Comparison of ENCODE assay signal across 24 cellular contexts in genomic region chr17:31099051-31099450, GRCh38. TPM values are rescaled to one million over a fixed set of nuclear protein-coding genes. Genes with fewer than 3 reads are reported as not detected.
DNase-seq lines count a peak whose midpoint lies in the region; ATAC-seq, FAIRE-seq and TF ChIP-seq lines count a peak whose summit lies in the region.
"Had no signal": no experiment of that assay in that cellular context is flagged by ENCODE, and none has a peak within 500 bp of the region (broad histone marks: within the 10 kb centered on the region; RNA-seq: fewer than 3 reads in every experiment).

No MANE protein-coding gene starts in this region.

- H3K4me3 ChIP-seq in AG10803 (ENCODE audit: low read length) (no peak overlapping the region), Loucy (ENCODE audit: low read length, poor library complexity, severe bottlenecking) (no peak overlapping the region), astrocyte of the spinal cord (ENCODE audit: low read depth, low read length) (no peak overlapping the region), fibroblast of the aortic adventitia (ENCODE audit: low read depth, low read length) (no peak overlapping the region)
- H3K4me3 ChIP-seq: GM23338 had no signal

- no peak overlapping the region for H3K9ac ChIP-seq in Loucy (ENCODE audit: low read depth, low read length, poor library complexity, severe bottlenecking)
- H3K9ac ChIP-seq: KMS-11, SK-N-SH had no signal

- peak overlapping the region; percentile 54 for H3K4me2 ChIP-seq in Loucy (ENCODE audit: low read depth, low read length, poor library complexity, severe bottlenecking)
- H3K4me2 ChIP-seq: GM23338, KMS-11, SK-N-SH had no signal

- peaks cover 5% of the 10 kb centered on the region for H4K20me1 ChIP-seq in Loucy (ENCODE audit: insufficient read depth, low read length, poor library complexity, severe bottlenecking)

- in situ Hi-C loops in astrocyte of the spinal cord (cut with HindIII; ENCODE audit: low sequenced_read_pairs) = no loop called here

- no peaks in the 10 kb centered on the region for H3K9me2 ChIP-seq in Loucy (replicated peaks; ENCODE audit: low read depth, low read length)
- H3K9me2 ChIP-seq: SK-N-SH had no signal

- H3K36me3 ChIP-seq in Loucy (ENCODE audit: insufficient read depth, low read length) = no peaks in the 10 kb centered on the region
- H3K36me3 ChIP-seq: BE2C had no signal

- no peaks in the 10 kb centered on the region for H3K27me3 ChIP-seq in Loucy (ENCODE audit: insufficient read depth, low read length, poor library complexity, severe bottlenecking)
- H3K27me3 ChIP-seq: BE2C had no signal

- peaks cover 30% of the 10 kb centered on the region for H3K4me1 ChIP-seq in Loucy (ENCODE audit: insufficient read depth, low read length, poor library complexity, severe bottlenecking)
- H3K4me1 ChIP-seq: BE2C had no signal

- no peak for TF ChIP-seq POLR2A in H54 (IDR thresholded peaks at IDR 0.05; ENCODE audit: low read depth, low read length)

- H3K9me3 ChIP-seq in Loucy (ENCODE audit: insufficient read depth, low read depth, low read length) = no peaks in the 10 kb centered on the region
- H3K9me3 ChIP-seq: BE2C, SK-N-SH had no signal

- H3F3A ChIP-seq in Loucy (ENCODE audit: low read depth) = no peaks in the 10 kb centered on the region

- H2AFZ ChIP-seq in Loucy (ENCODE audit: low read length) = no peak overlapping the region
- H2AFZ ChIP-seq: GM23338 had no signal

- no peak for FAIRE-seq in H54 (lab: Jason Lieb, UNC)
- FAIRE-seq: RCC 7860 had no signal

- TF ChIP-seq CTCF in AG10803 (conservative IDR thresholded peaks at IDR 0.05; ENCODE audit: low read length) (no peak), Loucy (conservative IDR thresholded peaks at IDR 0.05; ENCODE audit: low read length) (no peak), astrocyte of the spinal cord (IDR thresholded peaks at IDR 0.05; ENCODE audit: low read depth, low read length) (no peak), fibroblast of the aortic adventitia (IDR thresholded peaks at IDR 0.05; ENCODE audit: insufficient read depth, low read length) (no peak)

- ATAC-seq in HG02759 (IDR thresholded peaks at IDR 0.05; ENCODE audit: unreplicated experiment) = no peak
- ATAC-seq: GM23338 had no signal

- peak; percentile 67 for DNase-seq in AG10803 (ENCODE audit: low read depth)
- peak; percentile 35 for DNase-seq in astrocyte of the spinal cord (ENCODE audit: low read depth, low spot score)
- DNase-seq in fibroblast of the aortic adventitia (ENCODE audit: low read depth) = peak; percentile 61
- DNase-seq in activated naive CD4-positive, alpha-beta T cell treated with Interleukin-2 at 50 U/mL for 16 hours = no peak
- no peak for DNase-seq in germinal center (ENCODE audit: low spot score)
- no peak for DNase-seq in H54 (ENCODE audit: insufficient read length, low spot score)
- DNase-seq: BE2C, DMS153, DND-41, NCI-H1092 treated with DMSO at 0.1 percent for 48 hours, NCI-H1436 treated with DMSO at 0.1 percent for 48 hours, NCI-H187 treated with DMSO at 0.1 percent for 48 hours, NCI-H2171 treated with DMSO at 0.1 percent for 48 hours, NCI-H446, NCI-H524 treated with DMSO at 0.1 percent for 48 hours, NCI-H774, SIG-M5, SK-N-SH, SW 1271 had no signal

- H3K79me2 ChIP-seq in Loucy (ENCODE audit: insufficient read depth, low read length) = peaks cover 87% of the 10 kb centered on the region

RNA-seq across cellular contexts. Expression of gene NF1, which starts 4.3 kb away (rescaled TPM):
- total RNA-seq in fibroblast of the aortic adventitia (ENCODE audit: low replicate concordance) = 59.3 and 79.7 TPM in 2 replicates

Comparison
In these comparisons a context has a peak if more than half of its experiments do, and no peak if none do; other contexts are left out.
1. DNase-seq: peak in AG10803 (single experiment), astrocyte of the spinal cord (single experiment) and fibroblast of the aortic adventitia (single experiment); none in activated naive CD4-positive, alpha-beta T cell treated with Interleukin-2 at 50 U/mL for 16 hours (single experiment), germinal center (single experiment) and H54 (single experiment).